Comparison of ENCODE assay signal across 8 cellular contexts in the genomic region with DNA sequence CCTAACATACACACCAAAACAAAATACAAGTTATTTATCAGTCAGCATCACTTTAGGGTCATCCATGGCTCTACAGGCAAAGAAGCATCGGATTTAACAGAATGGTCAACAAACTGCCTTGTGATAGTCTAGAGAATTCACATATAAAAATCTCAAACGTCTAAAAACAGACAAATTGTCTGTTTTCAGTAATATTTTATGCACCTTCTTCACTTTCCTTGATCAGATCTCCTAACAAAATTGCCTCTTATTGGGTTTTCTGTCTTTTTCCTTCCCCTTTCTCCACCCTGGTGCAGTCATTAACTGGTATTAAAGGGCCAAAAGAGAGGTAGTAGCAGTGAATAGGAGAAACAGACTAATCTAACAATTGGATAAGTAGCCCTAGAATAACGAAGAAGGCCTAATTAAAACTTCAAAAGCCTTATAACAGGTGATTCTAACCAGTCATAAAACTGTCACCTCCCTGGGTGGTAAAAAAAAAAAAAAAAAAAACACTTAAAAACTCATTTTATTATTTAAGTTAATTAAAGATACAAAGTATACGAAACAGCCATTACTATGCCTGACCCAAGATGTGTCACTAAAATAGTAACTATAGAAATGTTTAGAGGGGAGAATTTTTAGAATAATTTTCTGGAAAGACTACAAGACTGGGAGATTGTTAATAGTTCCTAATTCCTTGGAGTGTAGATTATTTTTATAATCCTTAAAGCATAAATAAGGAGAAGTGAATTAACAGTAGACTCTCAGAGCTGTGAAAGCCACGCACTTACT. TPM values are rescaled to one million over a fixed set of nuclear protein-coding genes. Genes with fewer than 3 reads are reported as not detected.
A peak's percentile ranks its signal among the peaks of the same experiment; 100 is the strongest.
DNase-seq lines count a peak whose midpoint lies in the region; ATAC-seq, FAIRE-seq and TF ChIP-seq lines count a peak whose summit lies in the region.

No MANE protein-coding gene starts in this region.

- H3K4me1 ChIP-seq in heart left ventricle (peaks cover 0 to 37% (median 5%) of the 10 kb centered on the region in 12 donors), GM12878 (ENCODE audit: control insufficient read depth, insufficient read depth, low read length) (no peaks in the 10 kb centered on the region; the same call in 1 of the 2 replicates), urinary bladder (ENCODE audit: insufficient read depth) (no peaks in the 10 kb centered on the region)

- POLR2A ChIA-PET in GM12878 (lab: Charles Lee): interaction anchor here (1.2 to 1.6 kb wide), 2 partner anchors 35 to 68 kb away, joined by 3 to 4 read pairs; no protein-coding TSS in a partner anchor

- SMC1A ChIA-PET in GM12878 (lab: Charles Lee; ENCODE audit: uncharacterized antibody, unreplicated experiment): interaction anchor here (1.0 to 5.6 kb wide), 11 partner anchors 10 to 181 kb away, joined by 3 to 33 read pairs (median 5); a partner anchor contains a TSS

- peaks cover 50% of the 10 kb centered on the region for H3K79me2 ChIP-seq in GM12878 (ENCODE audit: control insufficient read depth, insufficient read depth, low read length)

- ATAC-seq in heart left ventricle (no peak), left cardiac atrium (no peak), GM12878 (no peak), GM18498 (IDR thresholded peaks at IDR 0.05; ENCODE audit: unreplicated experiment) (no peak)

- no peak for FAIRE-seq in GM12878 (lab: Jason Lieb, UNC)

- no peak for DNase-seq in heart left ventricle
- DNase-seq in left cardiac atrium: no peak
- DNase-seq in GM12878 (ENCODE audit: low read depth, low spot score): no peak
- peak; percentile 53 for DNase-seq in medulla oblongata (ENCODE audit: extremely low spot score)
- DNase-seq in epidermal melanocyte (ENCODE audit: insufficient read length, low spot score): no peak
- no peak for DNase-seq in stimulated activated CD4-positive, alpha-beta T cell treated with anti-CD3 and anti-CD28 coated beads, Interleukin-12 subunit alpha, Interleukin-12 subunit beta, amount 100 ng/mL, for 4 hours

- TF ChIP-seq POLR2A in heart left ventricle (IDR thresholded peaks at IDR 0.05): no peak
- no peak for TF ChIP-seq POLR2A in GM12878 (IDR thresholded peaks at IDR 0.05; ENCODE audit: low read depth, low read length)

- peak overlapping the region; percentile 35 to 93 (median 86) for H3K27ac ChIP-seq in heart left ventricle
- peak overlapping the region; percentile 51 for H3K27ac ChIP-seq in GM12878 (ENCODE audit: control insufficient read depth, insufficient read depth)
- H3K27ac ChIP-seq in urinary bladder (ENCODE audit: low read depth): no peak overlapping the region

- no peak for TF ChIP-seq CTCF in heart left ventricle (IDR thresholded peaks at IDR 0.05)
- TF ChIP-seq CTCF in GM12878 (IDR thresholded peaks at IDR 0.05 in 2 of 3, conservative IDR thresholded peaks at IDR 0.05 in 1 of 3; ENCODE audit: control insufficient read depth in 2 of 3, extremely low read depth in 1 of 3, insufficient read depth in 1 of 3, low read depth in 3 of 3, low read length in 3 of 3): no peak

- peak overlapping the region; percentile 69 for H3K9ac ChIP-seq in GM12878 (ENCODE audit: control insufficient read depth, insufficient read depth, low read length)

- no TSS peak for BruUV-seq in GM12878 (replicated peaks; lab: Mats Ljungman, UMichigan)

- H3K27me3 ChIP-seq in heart left ventricle: peaks cover 0 to 5% (median 0%) of the 10 kb centered on the region in 9 donors
- no peaks in the 10 kb centered on the region for H3K27me3 ChIP-seq in GM12878 (replicated peaks in 1 of 2; ENCODE audit: control insufficient read depth in 2 of 2, insufficient read depth in 2 of 2, low read length in 1 of 2)

- no peak for TF ChIP-seq EP300 in GM12878 (IDR thresholded peaks at IDR 0.05; ENCODE audit: borderline replicate concordance in 1 of 2, control insufficient read depth in 1 of 2, low read depth in 2 of 2, low read length in 2 of 2)

- intact Hi-C loops in heart left ventricle (cut with DNase I) (loop anchor here in 7 of 10 donors (5.0 to 10.0 kb wide), 6 partner anchors 64 to 176 kb away; a partner anchor contains a TSS), left cardiac atrium (cut with DNase I) (loop anchor here in 1 of 2 donors (5.0 kb wide), 1 partner anchor 124 kb away; no protein-coding TSS in a partner anchor), GM12878 (cut with micrococcal nuclease; ENCODE audit: unreplicated experiment) (loop anchor here (5.0 kb wide), 1 partner anchor 64 kb away; no protein-coding TSS in a partner anchor)

- H3K36me3 ChIP-seq in heart left ventricle: no peaks in the 10 kb centered on the region
- no peaks in the 10 kb centered on the region for H3K36me3 ChIP-seq in GM12878 (ENCODE audit: control insufficient read depth in 2 of 2, insufficient read depth in 2 of 2, low read length in 1 of 2)
- no peaks in the 10 kb centered on the region for H3K36me3 ChIP-seq in urinary bladder (ENCODE audit: insufficient read depth)

- no peaks in the 10 kb centered on the region for H3K9me3 ChIP-seq in heart left ventricle
- no peaks in the 10 kb centered on the region; the same call in 2 of the 3 replicates for H3K9me3 ChIP-seq in GM12878 (replicated peaks; ENCODE audit: control insufficient read depth, insufficient read depth, low read length)

- WGBS in heart left ventricle, 4 donors: 41 to 50% (median 49%) methylated on average over 5 of the region's 5 CpGs
- 48% methylated on average over 5 of the region's 5 CpGs for WGBS in GM12878 (ENCODE audit: insufficient coverage, insufficient replicate concordance, low lambda C conversion rate, missing lambda C conversion rate)
- WGBS in urinary bladder: 61% methylated on average over 5 of the region's 5 CpGs

- RAD21 ChIA-PET in GM12878 (lab: Charles Lee; ENCODE audit: unreplicated experiment): interaction anchor here (0.7 to 1.9 kb wide), 8 partner anchors 27 to 181 kb away, joined by 3 to 11 read pairs (median 5); no protein-coding TSS in a partner anchor

- CTCF ChIA-PET in GM12878 (lab: Yijun Ruan, JAX): interaction anchor here (0.9 to 1.8 kb wide), 5 partner anchors 28 to 133 kb away, joined by 3 to 6 read pairs (median 3); no protein-coding TSS in a partner anchor

- H3K4me3 ChIP-seq in heart left ventricle: peak overlapping the region; percentile 65 to 96 (median 81)
- peak overlapping the region; percentile 99 for H3K4me3 ChIP-seq in GM12878
- peak overlapping the region; percentile 84 for H3K4me3 ChIP-seq in urinary bladder (ENCODE audit: low read depth, low read length)

- TF ChIP-seq RAD21 in GM12878 (IDR thresholded peaks at IDR 0.05; ENCODE audit: insufficient read depth, low read depth, low read length): no peak

- peak overlapping the region; percentile 48; the same call in 1 of the 2 replicates for H2AFZ ChIP-seq in GM12878 (ENCODE audit: control insufficient read depth, low read depth, low read length)

- in situ Hi-C loops in GM12878 (cut with MboI): loop anchor here (25.0 kb wide), 3 partner anchors 104 to 754 kb away; no protein-coding TSS in a partner anchor

- peak overlapping the region; percentile 52 for H3K4me2 ChIP-seq in GM12878 (ENCODE audit: control insufficient read depth, insufficient read depth)

- no peaks in the 10 kb centered on the region for H4K20me1 ChIP-seq in GM12878 (ENCODE audit: control insufficient read depth, insufficient read depth)

TF ChIP-seq in GM12878, 131 proteins besides CTCF, POLR2A, EP300 and RAD21 (continues in another document):
- no peak for TF ChIP-seq RELA (IDR thresholded peaks at IDR 0.05; ENCODE audit: borderline replicate concordance, partially characterized antibody)
- peak; percentile 80 for TF ChIP-seq ZNF384 (IDR thresholded peaks at IDR 0.05; ENCODE audit: borderline replicate concordance, low read depth, low read length)
- TF ChIP-seq, protein P1, sequence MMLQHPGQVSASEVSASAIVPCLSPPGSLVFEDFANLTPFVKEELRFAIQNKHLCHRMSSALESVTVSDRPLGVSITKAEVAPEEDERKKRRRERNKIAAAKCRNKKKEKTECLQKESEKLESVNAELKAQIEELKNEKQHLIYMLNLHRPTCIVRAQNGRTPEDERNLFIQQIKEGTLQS (IDR thresholded peaks at IDR 0.05; ENCODE audit: borderline replicate concordance, extremely low read depth, low read depth, low read length): no peak
- no peak for TF ChIP-seq BHLHE40 (IDR thresholded peaks at IDR 0.05; ENCODE audit: borderline replicate concordance in 1 of 2, low read depth in 2 of 2, low read length in 1 of 2)
- 0 out of 2 replicates have a peak, but pooled peaks have one; percentile 10 for TF ChIP-seq SIN3A (IDR thresholded peaks at IDR 0.05; ENCODE audit: low read depth, low read length)

RNA-seq across cellular contexts. Expression of a gene that starts 1.5 kb away (rescaled TPM):
- total RNA-seq in heart left ventricle: 10 to 100 TPM; 38.8 to 53.1 (median 44.5) TPM
- 10 to 100 TPM; 27.9 to 33.2 TPM for polyA plus RNA-seq in heart left ventricle
- total RNA-seq in left cardiac atrium: 10 to 100 TPM; 31.9 to 40.0 TPM
- total RNA-seq in GM12878 (2013; cell fraction: nucleolus; rRNA removed): 193 and 223 TPM in 2 replicates
- 28.7 and 41.4 TPM in 2 replicates for total RNA-seq in GM12878 (2014; rRNA removed)
- 42.1 and 43.1 TPM in 2 replicates for total RNA-seq in GM12878 (2014; rRNA removed; fragmentation: Illumina TruSeq; extraction: Trizol)
- 31.1 and 31.5 TPM in 2 replicates for total RNA-seq in GM12878 (2021)
- 15.3 TPM for polyA plus RNA-seq in GM12878 (2011; ENCODE audit: low read depth)
- polyA plus RNA-seq in GM12878 (2011; rRNA removed): 24.4 and 33.5 TPM in 2 replicates
- polyA plus RNA-seq in GM12878 (2011; cell fraction: cytosol; rRNA removed): 7.7 and 10.1 TPM in 2 replicates
- polyA plus RNA-seq in GM12878 (2011; cell fraction: nucleus; rRNA removed): 16.8 and 21.9 TPM in 2 replicates
- 16.3 and 21.4 TPM in 2 replicates for polyA plus RNA-seq in GM12878 (2012)
- 36.7 and 43.0 TPM in 2 replicates for polyA plus RNA-seq in GM12878 (2014; fragmentation: Illumina TruSeq; extraction: Trizol)
- polyA plus RNA-seq in GM12878 (2014; fragmentation: Nextera tagmentation; extraction: Ambion mirVana): 10 to 100 TPM; 21.3 to 24.6 TPM
- 17.2 and 22.9 TPM in 2 replicates for polyA plus RNA-seq in GM12878 (2014; rRNA removed)
- polyA plus RNA-seq in GM12878 (2016; fragmentation: Nextera tagmentation; extraction: Ambion mirVana): 10 to 100 TPM; 23.0 to 23.7 TPM
- polyA minus RNA-seq in GM12878 (2011; rRNA and poly(A)+ RNA removed): 31.4 and 52.4 TPM in 2 replicates
- 10.3 and 11.7 TPM in 2 replicates for polyA minus RNA-seq in GM12878 (2011; cell fraction: cytosol; rRNA and poly(A)+ RNA removed)
- polyA minus RNA-seq in GM12878 (2011; cell fraction: nucleus; rRNA and poly(A)+ RNA removed): 46.8 and 97.9 TPM in 2 replicates
- 56.3 TPM for total RNA-seq in urinary bladder
- 10.2 TPM for polyA plus RNA-seq in urinary bladder
